In the genomic region with DNA sequence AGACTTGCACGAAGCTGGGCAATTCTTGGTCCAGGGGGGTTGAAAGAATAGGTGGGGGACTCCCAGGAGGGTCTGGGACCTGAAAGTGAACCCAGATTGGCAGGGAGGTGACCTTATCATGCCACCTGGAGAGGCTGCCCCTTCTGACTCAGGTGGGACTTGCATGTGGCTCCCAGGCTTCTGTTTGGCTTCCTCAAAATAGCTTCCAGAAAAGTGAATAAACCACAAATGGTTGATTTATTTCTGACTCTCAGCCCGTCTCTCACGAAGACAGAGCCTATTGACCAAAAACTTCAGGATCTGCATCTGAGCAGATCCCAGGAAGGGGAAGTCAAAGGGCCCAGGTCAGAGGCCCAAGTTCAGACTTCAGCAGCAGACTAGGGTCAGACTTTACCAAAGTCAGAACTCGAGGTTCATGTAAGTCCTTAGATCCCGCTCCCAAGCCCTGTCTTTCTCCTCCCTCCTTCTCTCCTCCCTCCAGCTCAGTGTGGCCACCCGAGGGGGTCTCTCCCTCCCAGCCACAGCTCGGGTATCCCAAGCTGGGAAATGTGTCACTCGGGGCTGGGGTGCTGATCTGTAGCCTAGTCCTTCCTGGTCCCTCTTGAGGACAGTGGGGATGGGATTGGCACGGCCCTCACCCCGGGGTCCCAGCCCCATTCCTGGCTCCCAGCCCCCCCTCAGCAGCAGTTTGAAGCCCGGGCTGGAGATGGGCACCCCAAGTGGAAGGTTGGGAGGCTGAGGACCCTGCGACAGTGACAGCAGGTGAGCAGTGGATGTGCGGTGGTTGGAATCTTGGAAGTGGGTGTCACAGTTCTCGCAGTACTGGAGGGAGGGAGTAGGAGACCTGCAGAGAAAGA, we compare ENCODE assay signal across 11 cellular contexts. TPM values are rescaled to one million over a fixed set of nuclear protein-coding genes. Genes with fewer than 3 reads are reported as not detected.
DNase-seq lines count a peak whose midpoint lies in the region; ATAC-seq and TF ChIP-seq lines count a peak whose summit lies in the region.
"Had no signal": no experiment of that assay in that cellular context is flagged by ENCODE, and none has a peak within 500 bp of the region (broad histone marks: within the 10 kb centered on the region; RNA-seq: fewer than 3 reads in every experiment).

No MANE protein-coding gene starts in this region.

- 100% methylated on average over 7 of the region's 14 CpGs for WGBS in mammary epithelial cell (ENCODE audit: low coverage, missing lambda C conversion rate)
- 82% methylated on average over 14 of the region's 14 CpGs for WGBS in esophagus muscularis mucosa

- no peaks in the 10 kb centered on the region for H3K27me3 ChIP-seq in mammary epithelial cell (ENCODE audit: insufficient read depth, low read length)
- no peaks in the 10 kb centered on the region for H3K27me3 ChIP-seq in esophagus muscularis mucosa
- no peaks in the 10 kb centered on the region for H3K27me3 ChIP-seq in tibial artery
- H3K27me3 ChIP-seq: cardiac muscle cell had no signal

- in situ Hi-C loops in mammary epithelial cell (cut with MboI; ENCODE audit: low sequenced_read_pairs in 2 of 2) = no loop called here

- no peak overlapping the region for H3K4me2 ChIP-seq in mammary epithelial cell (ENCODE audit: insufficient read depth, low read depth, low read length)

- TF ChIP-seq CTCF in MCF 10A (IDR thresholded peaks at IDR 0.05; ENCODE audit: unreplicated experiment) (no peak), mammary epithelial cell (conservative IDR thresholded peaks at IDR 0.05 in 1 of 2, IDR thresholded peaks at IDR 0.05 in 1 of 2; ENCODE audit: extremely low read depth in 1 of 2, insufficient read depth in 1 of 2, low read depth in 1 of 2, low read length in 2 of 2) (no peak), esophagus muscularis mucosa (IDR thresholded peaks at IDR 0.05) (no peak), tibial artery (IDR thresholded peaks at IDR 0.05) (no peak)

- H3K4me3 ChIP-seq in mammary epithelial cell (replicated peaks in 1 of 3; ENCODE audit: insufficient read depth in 1 of 3, low read depth in 2 of 3, low read length in 3 of 3) (no peak overlapping the region), SK-N-MC (no peak overlapping the region), esophagus muscularis mucosa (no peak overlapping the region), tibial artery (no peak overlapping the region)
- H3K4me3 ChIP-seq: cardiac muscle cell had no signal

- dilution Hi-C loops in mammary epithelial cell (cut with HindIII; ENCODE audit: low sequenced_read_pairs) = no loop called here

- CTCF ChIA-PET in MCF 10A (lab: Yijun Ruan, JAX) = interaction anchor here (0.6 to 0.7 kb wide), 4 partner anchors 119 to 391 kb away, joined by 3 to 4 read pairs (median 4); no protein-coding TSS in a partner anchor
- CTCF ChIA-PET in mammary epithelial cell (lab: Charles Lee; ENCODE audit: low non-redundant PET) = no interaction called here

- POLR2A ChIA-PET in MCF 10A (lab: Yijun Ruan, JAX) = interaction anchor here (0.8 to 7.9 kb wide), 11 partner anchors 10 to 309 kb away, joined by 3 to 263 read pairs (median 6); a partner anchor contains a TSS

- H2AFZ ChIP-seq in mammary epithelial cell (ENCODE audit: low read depth, low read length) = no peak overlapping the region

- no peaks in the 10 kb centered on the region for H4K20me1 ChIP-seq in mammary epithelial cell (ENCODE audit: insufficient read depth, low read length)

- H3K9ac ChIP-seq in mammary epithelial cell (ENCODE audit: insufficient read depth, low read length) (no peak overlapping the region), SK-N-MC (ENCODE audit: insufficient read length) (no peak overlapping the region)

- H3K4me1 ChIP-seq in mammary epithelial cell (ENCODE audit: insufficient read depth, low read length) (peaks cover 37% of the 10 kb centered on the region), esophagus muscularis mucosa (peaks cover 64 to 79% (median 73%) of the 10 kb centered on the region in 4 donors), tibial artery (peaks cover 6 to 73% (median 59%) of the 10 kb centered on the region in 4 donors)

- H3K9me3 Mint-ChIP-seq in MCF 10A (ENCODE audit: unreplicated experiment) = no peaks in the 10 kb centered on the region

- ATAC-seq in HG02623 (IDR thresholded peaks at IDR 0.05; ENCODE audit: unreplicated experiment) = no peak
- ATAC-seq: left lobe of liver had no signal

- H3K27ac ChIP-seq in mammary epithelial cell (ENCODE audit: insufficient read depth, low read depth, low read length) = no peak overlapping the region
- H3K27ac ChIP-seq in SK-N-MC = peak overlapping the region; percentile 5
- peak overlapping the region; percentile 1 to 99 (median 68) for H3K27ac ChIP-seq in esophagus muscularis mucosa (replicated peaks in 1 of 4)
- peak overlapping the region; percentile 11 to 78 for H3K27ac ChIP-seq in tibial artery

- no peak for TF ChIP-seq POLR2A in esophagus muscularis mucosa (IDR thresholded peaks at IDR 0.05; ENCODE audit: low read depth)

- intact Hi-C loops in MCF 10A (cut with micrococcal nuclease) (loop anchor here (5.0 kb wide), 1 partner anchor 40 kb away; a partner anchor contains a TSS), mammary epithelial cell (cut with micrococcal nuclease) (no loop called here), esophagus muscularis mucosa (cut with DNase I) (no loop called here), tibial artery (cut with DNase I; ENCODE audit: low total_unique reads) (no loop called here)

- peaks cover 4% of the 10 kb centered on the region for H3K36me3 ChIP-seq in mammary epithelial cell (ENCODE audit: insufficient read depth, low read length)
- H3K36me3 ChIP-seq in SK-N-MC (ENCODE audit: insufficient read depth, low read length) = peaks cover 24% of the 10 kb centered on the region
- peaks cover 0 to 33% (median 30%) of the 10 kb centered on the region in 4 donors for H3K36me3 ChIP-seq in esophagus muscularis mucosa
- peaks cover 6 to 35% (median 23%) of the 10 kb centered on the region in 3 donors for H3K36me3 ChIP-seq in tibial artery

- H3K27me3 Mint-ChIP-seq in MCF 10A (ENCODE audit: insufficient read depth, unreplicated experiment) = no peaks in the 10 kb centered on the region

- peaks cover 42% of the 10 kb centered on the region for H3K4me1 Mint-ChIP-seq in MCF 10A (ENCODE audit: insufficient read depth, unreplicated experiment)

- H3K79me2 ChIP-seq in mammary epithelial cell (ENCODE audit: insufficient read depth, low read length) = peaks cover 81% of the 10 kb centered on the region

- peaks cover 69% of the 10 kb centered on the region for H3K36me3 Mint-ChIP-seq in MCF 10A (ENCODE audit: insufficient read depth, unreplicated experiment)

- H3K9me3 ChIP-seq in mammary epithelial cell (replicated peaks; ENCODE audit: insufficient read depth, low read length) (no peaks in the 10 kb centered on the region), SK-N-MC (ENCODE audit: low read depth, low read length) (no peaks in the 10 kb centered on the region), esophagus muscularis mucosa (no peaks in the 10 kb centered on the region), tibial artery (no peaks in the 10 kb centered on the region)

- BruUV-seq in MCF 10A (replicated peaks; lab: Mats Ljungman, UMichigan) (no TSS peak), mammary epithelial cell (replicated peaks; lab: Mats Ljungman, UMichigan) (no TSS peak)

- no peak for TF ChIP-seq EP300 in esophagus muscularis mucosa (IDR thresholded peaks at IDR 0.05)

- peak overlapping the region; percentile 64 for H3K27ac Mint-ChIP-seq in MCF 10A (ENCODE audit: low read depth, unreplicated experiment)

- H3K4me3 Mint-ChIP-seq in MCF 10A (ENCODE audit: unreplicated experiment) = peak overlapping the region; percentile 89

- DNase-seq in MCF 10A (ENCODE audit: unreplicated experiment) (no peak), mammary epithelial cell (no peak), SK-N-MC (ENCODE audit: low read depth, low spot score) (no peak), esophagus muscularis mucosa (ENCODE audit: extremely low spot score) (no peak), tibial artery (no peak), NCI-H2227 (lab: John Stamatoyannopoulos, UW; ENCODE audit: unreplicated experiment) (no peak), DMS114 treated with DMSO at 0.1 percent for 48 hours (lab: John Stamatoyannopoulos, UW; ENCODE audit: unreplicated experiment) (no peak)
- DNase-seq: SIG-M5 had no signal

RNA-seq across cellular contexts. Expression of a gene that starts 1.5 kb away (rescaled TPM):
- total RNA-seq in MCF 10A (2022) (15.5 and 16.6 TPM in 2 replicates), mammary epithelial cell (10 to 100 TPM; 16.5 to 17.0 TPM), esophagus muscularis mucosa (10 to 100 TPM; 24.5 to 39.6 (median 34.0) TPM)
- polyA plus RNA-seq in mammary epithelial cell = 8.5 TPM
- polyA minus RNA-seq in mammary epithelial cell = 14.2 TPM

RNA-seq across cellular contexts. Expression of a gene that starts 2.7 kb away (rescaled TPM):
- total RNA-seq in MCF 10A (2022) (13.0 and 13.6 TPM in 2 replicates), mammary epithelial cell (10 to 100 TPM in 1 of 2 donors, 1 to 10 TPM in 1; 8.3 to 13.3 TPM), esophagus muscularis mucosa (10 to 100 TPM; 15.8 to 21.0 (median 19.4) TPM)
- polyA plus RNA-seq in mammary epithelial cell = 15.1 TPM
- polyA minus RNA-seq in mammary epithelial cell = 4.3 TPM

RNA-seq across cellular contexts. Expression of a gene that starts 3.8 kb away (rescaled TPM):
- total RNA-seq in MCF 10A (2022) (197 and 209 TPM in 2 replicates), mammary epithelial cell (100 to 1,000 TPM; 135 to 186 TPM), esophagus muscularis mucosa (100 to 1,000 TPM; 132 to 188 (median 153) TPM)
- 123 TPM for polyA plus RNA-seq in mammary epithelial cell
- 317 TPM for polyA minus RNA-seq in mammary epithelial cell

RNA-seq across cellular contexts. Expression of a gene that starts 6.4 kb away (rescaled TPM):
- total RNA-seq in MCF 10A (2022) (5.0 and 5.2 TPM in 2 replicates), mammary epithelial cell (1 to 10 TPM in 1 of 2 donors, under 1 TPM in 1; 0.50 to 1.8 TPM), esophagus muscularis mucosa (1 to 10 TPM; 1.5 to 3.3 (median 2.0) TPM)
- 3.5 TPM for polyA plus RNA-seq in mammary epithelial cell
- not detected for polyA minus RNA-seq in mammary epithelial cell

RNA-seq across cellular contexts. Expression of a gene that starts 7.7 kb away (rescaled TPM):
- total RNA-seq in MCF 10A (2022) = 14.4 and 16.0 TPM in 2 replicates
- 10 to 100 TPM in 1 of 2 donors, 1 to 10 TPM in 1; 2.8 to 12.8 TPM for total RNA-seq in mammary epithelial cell
- polyA plus RNA-seq in mammary epithelial cell = 3.0 TPM
- polyA minus RNA-seq in mammary epithelial cell = 5.8 TPM
- 1 to 10 TPM; 2.9 to 4.0 (median 3.2) TPM for total RNA-seq in esophagus muscularis mucosa
